Comparison of ENCODE assay signal across 17 cellular contexts in genomic region chr3:27079427-27080105, GRCh38.
DNase-seq lines count a peak whose midpoint lies in the region; TF ChIP-seq lines count a peak whose summit lies in the region.
"Had no signal": no experiment of that assay in that cellular context is flagged by ENCODE, and none has a peak within 500 bp of the region (broad histone marks: within the 10 kb centered on the region; RNA-seq: fewer than 3 reads in every experiment).

No MANE protein-coding gene starts in this region.

- no peak for TF ChIP-seq CTCF in fibroblast of villous mesenchyme (IDR thresholded peaks at IDR 0.05; ENCODE audit: insufficient read depth, low read depth, low read length)

- H3K4me3 ChIP-seq in fibroblast of villous mesenchyme (ENCODE audit: low read depth, low read length): no peak overlapping the region
- H3K4me3 ChIP-seq: GM12878, hepatocyte, lung, uterus had no signal

- DNase-seq in NCI-H82 (lab: John Stamatoyannopoulos, UW): peak; percentile 16
- no peak for DNase-seq in NCI-H82 treated with DMSO at 0.1 percent for 48 hours (lab: John Stamatoyannopoulos, UW; ENCODE audit: unreplicated experiment)
- peak; percentile 12 for DNase-seq in SK-N-DZ (ENCODE audit: low spot score)
- DNase-seq in fibroblast of villous mesenchyme (ENCODE audit: low read depth): peak; percentile 31
- DNase-seq in pons (ENCODE audit: low spot score): peak; percentile 9
- no peak for DNase-seq in stimulated activated CD4-positive, alpha-beta T cell treated with anti-CD3 and anti-CD28 coated beads, Interleukin-12 subunit alpha, Interleukin-12 subunit beta, amount 100 ng/mL, for 4 hours
- no peak for DNase-seq in activated CD4-positive, CD25-positive, alpha-beta regulatory T cell treated with anti-CD3 and anti-CD28 coated beads, Interleukin-2, amount 50 U/mL, for 72 hours
- no peak for DNase-seq in COLO829 (ENCODE audit: low spot score)
- DNase-seq: activated CD4-positive, alpha-beta T cell treated with anti-CD3 and anti-CD28 coated beads for 36 hours; C1 segment of cervical spinal cord; effector memory CD8-positive, alpha-beta T cell; NCI-H2029 treated with DMSO at 0.1 percent for 48 hours; stimulated activated CD4-positive, alpha-beta T cell treated with anti-CD3 and anti-CD28 coated beads, Interleukin-15, amount 100 ng/mL, for 24 hours; uterus had no signal

Comparison
In these comparisons a context has a peak if more than half of its experiments do, and no peak if none do; other contexts are left out.
1. DNase-seq: peak in NCI-H82 (single experiment), SK-N-DZ (single experiment), fibroblast of villous mesenchyme (single experiment) and pons (single experiment); none in NCI-H82 treated with DMSO at 0.1 percent for 48 hours (single experiment), stimulated activated CD4-positive, alpha-beta T cell treated with anti-CD3 and anti-CD28 coated beads, Interleukin-12 subunit alpha, Interleukin-12 subunit beta, amount 100 ng/mL, for 4 hours (single experiment), activated CD4-positive, CD25-positive, alpha-beta regulatory T cell treated with anti-CD3 and anti-CD28 coated beads, Interleukin-2, amount 50 U/mL, for 72 hours (single experiment) and COLO829 (single experiment).